Comparison of ENCODE assay signal across 8 cellular contexts in the genomic region with DNA sequence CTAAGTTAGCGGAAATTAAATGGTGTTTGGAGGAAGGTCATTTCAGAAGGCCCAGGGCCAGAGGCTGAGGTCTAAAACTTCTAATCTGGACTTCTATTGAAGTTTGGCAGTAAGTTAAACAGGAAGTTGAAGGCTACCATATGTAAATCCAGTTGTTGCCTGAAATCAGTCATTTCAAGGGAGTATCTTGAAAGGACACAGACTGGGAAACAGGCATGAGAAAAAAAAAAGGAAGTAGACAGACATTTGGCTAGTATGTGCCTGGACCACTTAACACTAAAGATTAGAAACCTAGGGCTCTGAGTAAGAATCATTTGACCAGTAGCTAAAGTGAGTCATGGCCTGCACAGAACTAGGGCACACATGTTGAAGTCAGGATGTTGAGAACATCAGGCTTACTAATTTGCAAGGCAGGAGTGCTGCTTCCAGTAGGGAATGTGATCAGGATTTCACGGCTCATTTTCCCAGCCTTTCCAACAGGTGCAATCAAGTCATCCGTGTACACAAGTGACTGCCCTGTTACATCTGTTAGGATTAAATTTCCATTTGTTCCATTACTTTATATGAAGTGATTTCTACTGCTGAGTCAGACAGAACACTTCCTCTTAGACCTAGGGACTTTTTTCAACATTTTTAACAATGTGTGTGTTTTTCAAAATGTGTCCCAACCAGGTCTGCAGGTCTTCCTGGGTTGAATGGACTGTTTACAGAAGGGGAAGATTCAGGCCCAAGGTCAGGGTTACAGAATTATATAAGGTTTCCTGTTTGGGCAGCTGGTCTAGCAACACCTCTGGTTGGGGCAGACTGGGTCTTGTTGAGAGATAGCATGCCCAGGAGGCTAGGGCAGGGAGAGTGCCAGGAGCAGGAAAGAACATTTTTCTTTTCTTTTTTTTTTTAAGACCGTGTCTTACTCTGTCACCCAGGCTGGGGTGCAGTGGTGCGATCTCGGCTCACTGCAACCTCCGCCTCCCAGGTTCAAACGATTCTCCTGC.
DNase-seq lines count a peak whose midpoint lies in the region; ATAC-seq and TF ChIP-seq lines count a peak whose summit lies in the region.

No MANE protein-coding gene starts in this region.

- H3K4me3 ChIP-seq in OCI-LY7 (ENCODE audit: low read depth, low read length, poor library complexity, severe bottlenecking) (peak overlapping the region; percentile 79), adrenal gland (peak overlapping the region in 2 of 4 donors; percentile 19 to 59), left ventricle myocardium inferior (peak overlapping the region; percentile 64), rectal smooth muscle tissue (ENCODE audit: low read length) (peak overlapping the region; percentile 71)

- peak overlapping the region; percentile 97 for H3K4me2 ChIP-seq in OCI-LY7 (ENCODE audit: low read length)

- H3K27ac ChIP-seq in OCI-LY7 (ENCODE audit: low read depth, low read length, poor library complexity, severe bottlenecking) (peak overlapping the region; percentile 95), adrenal gland (peak overlapping the region; percentile 93 to 98 (median 96)), left ventricle myocardium inferior (replicated peaks) (peak overlapping the region; percentile 99), rectal smooth muscle tissue (ENCODE audit: low read depth, low read length) (peak overlapping the region; percentile 95)

- H3K9me2 ChIP-seq in OCI-LY7 (ENCODE audit: insufficient read depth, low read length) = no peaks in the 10 kb centered on the region

- BruUV-seq in OCI-LY7 (replicated peaks; lab: Mats Ljungman, UMichigan) = no TSS peak

- H3K79me2 ChIP-seq in OCI-LY7 (ENCODE audit: insufficient read depth, low read depth, low read length) = peaks cover 34% of the 10 kb centered on the region

- ATAC-seq in GM19463 (IDR thresholded peaks at IDR 0.05; ENCODE audit: unreplicated experiment) (peak; percentile 57), HG03565 (IDR thresholded peaks at IDR 0.05; ENCODE audit: unreplicated experiment) (peak; percentile 57)

- no peak overlapping the region for H3K9ac ChIP-seq in rectal smooth muscle tissue (ENCODE audit: low read length)

- no peak for TF ChIP-seq CTCF in OCI-LY7 (conservative IDR thresholded peaks at IDR 0.05; ENCODE audit: low read length)
- no peak for TF ChIP-seq CTCF in adrenal gland (IDR thresholded peaks at IDR 0.05)
- no peak for TF ChIP-seq CTCF in left ventricle myocardium inferior (IDR thresholded peaks at IDR 0.05; ENCODE audit: borderline replicate concordance)

- POLR2A ChIA-PET in OCI-LY7 (lab: Charles Lee) = interaction anchor here (0.6 to 5.3 kb wide), 17 partner anchors 8 to 314 kb away, joined by 3 to 44 read pairs (median 3); no protein-coding TSS in a partner anchor

- H2AFZ ChIP-seq in OCI-LY7 (ENCODE audit: low read length) = peak overlapping the region; percentile 50; the same call in 1 of the 2 replicates

- TF ChIP-seq POLR2A in adrenal gland (IDR thresholded peaks at IDR 0.05) = peak; percentile 36 to 96

- CTCF ChIA-PET in OCI-LY7 (lab: Charles Lee; ENCODE audit: unreplicated experiment) = interaction anchor here (1.4 to 2.4 kb wide), 2 partner anchors 10 kb away, joined by 6 to 12 read pairs; no protein-coding TSS in a partner anchor

- H4K20me1 ChIP-seq in OCI-LY7 (ENCODE audit: insufficient read depth, low read length) = no peaks in the 10 kb centered on the region

- DNase-seq in DMS 273 (lab: John Stamatoyannopoulos, UW; ENCODE audit: unreplicated experiment) (peak; percentile 70), OCI-LY7 (ENCODE audit: low spot score) (peak; percentile 64), adrenal gland (peak; percentile 60 to 84 (median 80)), left ventricle myocardium inferior (no peak), GM19240 (ENCODE audit: insufficient read length, low spot score) (no peak)

- H3K36me3 ChIP-seq in OCI-LY7 (ENCODE audit: insufficient read depth, low read length) = peaks cover 11% of the 10 kb centered on the region; the same call in 1 of the 2 replicates
- H3K36me3 ChIP-seq in adrenal gland (replicated peaks in 1 of 2) = no peaks in the 10 kb centered on the region
- no peaks in the 10 kb centered on the region for H3K36me3 ChIP-seq in left ventricle myocardium inferior
- no peaks in the 10 kb centered on the region for H3K36me3 ChIP-seq in rectal smooth muscle tissue (ENCODE audit: control insufficient read depth, insufficient read depth, low read length)

- no peaks in the 10 kb centered on the region for H3K9me3 ChIP-seq in OCI-LY7 (ENCODE audit: low read length)
- H3K9me3 ChIP-seq in adrenal gland (replicated peaks in 1 of 3) = no peaks in the 10 kb centered on the region
- no peaks in the 10 kb centered on the region for H3K9me3 ChIP-seq in left ventricle myocardium inferior (replicated peaks)

- H3K4me1 ChIP-seq in OCI-LY7 (ENCODE audit: insufficient read depth, low read length, poor library complexity, severe bottlenecking) = peaks cover 71% of the 10 kb centered on the region
- H3K4me1 ChIP-seq in adrenal gland (replicated peaks in 1 of 2) = peaks cover 45 to 51% of the 10 kb centered on the region in 2 donors
- peaks cover 54% of the 10 kb centered on the region for H3K4me1 ChIP-seq in left ventricle myocardium inferior
- H3K4me1 ChIP-seq in rectal smooth muscle tissue (ENCODE audit: control insufficient read depth, insufficient read depth, low read length) = peaks cover 29% of the 10 kb centered on the region

- 23 to 35% (median 30%) methylated on average over 8 of the region's 8 CpGs for WGBS in adrenal gland, 4 donors

- intact Hi-C loops in OCI-LY7 (cut with micrococcal nuclease; ENCODE audit: unreplicated experiment) (loop anchor here (2.0 to 10.0 kb wide), 3 partner anchors 97 to 941 kb away; partner anchors contain the start of gene SMCHD1), adrenal gland (cut with DNase I) (loop anchor here (5.0 to 10.0 kb wide), 3 partner anchors 69 to 313 kb away; partner anchors contain the start of gene TGIF1 (in 1 of the 2)), left ventricle myocardium inferior (cut with micrococcal nuclease) (no loop called here)

- no peaks in the 10 kb centered on the region for H3K27me3 ChIP-seq in adrenal gland
- no peaks in the 10 kb centered on the region for H3K27me3 ChIP-seq in left ventricle myocardium inferior (ENCODE audit: low read depth)
- no peaks in the 10 kb centered on the region for H3K27me3 ChIP-seq in rectal smooth muscle tissue (ENCODE audit: control insufficient read depth, insufficient read depth, low read length)

Comparison
In these comparisons a context has a peak if more than half of its experiments do, and no peak if none do; other contexts are left out.
1. DNase-seq: peak in DMS 273 (single experiment), OCI-LY7 (single experiment) and adrenal gland (7 of 7); none in left ventricle myocardium inferior (single experiment) and GM19240 (single experiment).
2. Peak in every context shown above with its lines, with median percentiles within 50 percentile points of each other: H3K27ac ChIP-seq.